In genomic region chr18:32289480-32290075, GRCh38 we compare ENCODE assay signal across 9 cellular contexts.
DNase-seq lines count a peak whose midpoint lies in the region; ATAC-seq, FAIRE-seq and TF ChIP-seq lines count a peak whose summit lies in the region.
"Had no signal": no experiment of that assay in that cellular context is flagged by ENCODE, and none has a peak within 500 bp of the region (broad histone marks: within the 10 kb centered on the region; RNA-seq: fewer than 3 reads in every experiment).

No MANE protein-coding gene starts in this region.

- H2BK120ac ChIP-seq in H1 (replicated peaks; ENCODE audit: low read depth, low read length), result no peak overlapping the region

- no peak overlapping the region for H3K4me2 ChIP-seq in H1 (ENCODE audit: insufficient read depth in 1 of 2, low read depth in 2 of 2, low read length in 2 of 2)

- POLR2A ChIA-PET in H1 (lab: Charles Lee; ENCODE audit: partially characterized antibody), result interaction anchor here (0.9 kb wide), 1 partner anchor 181 kb away, joined by 3 read pairs; the partner anchor contains the start of gene GAREM1

- no peak overlapping the region for H2AK5ac ChIP-seq in H1 (ENCODE audit: low read depth, low read length)

- H3K23me2 ChIP-seq in H1 (ENCODE audit: low read depth, low read length), result no peaks in the 10 kb centered on the region; the same call in 1 of the 2 replicates

- TF ChIP-seq CTCF in RWPE2 (IDR thresholded peaks at IDR 0.05; ENCODE audit: poor library complexity, severe bottlenecking) (peak; percentile 84), H1 (IDR thresholded peaks at IDR 0.05; ENCODE audit: control extremely low read depth in 1 of 3, insufficient read depth in 1 of 3, low read depth in 1 of 3, low read length in 3 of 3) (peak; percentile 31 to 75 (median 72)), mucosa of descending colon (IDR thresholded peaks at IDR 0.05) (peak; percentile 62)

- no peaks in the 10 kb centered on the region for H3K79me2 ChIP-seq in H1 (ENCODE audit: control insufficient read depth in 1 of 2, insufficient read depth in 2 of 2, low read length in 2 of 2)

- H3K23ac ChIP-seq in H1 (ENCODE audit: insufficient read length), result no peak overlapping the region

- H3K56ac ChIP-seq in H1 (replicated peaks; ENCODE audit: insufficient read length, low read depth, low read length), result no peak overlapping the region

- no peaks in the 10 kb centered on the region for H3K79me1 ChIP-seq in H1 (ENCODE audit: low read depth, low read length)

- H2BK15ac ChIP-seq in H1 (ENCODE audit: low read length), result no peak overlapping the region

- WGBS in H1 (ENCODE audit: extremely low coverage in 1 of 2, insufficient coverage in 1 of 2, insufficient read length in 1 of 2, insufficient replicate concordance in 2 of 2, low coverage in 1 of 2, low lambda C conversion rate in 2 of 2, missing lambda C conversion rate in 1 of 2), 2 experiments, result 14% methylated on average over 1 of the region's 1 CpG; no CpG with 5 or more reads in 1 of the 2 experiments

- no peak overlapping the region for H3K27ac Mint-ChIP-seq in activated CD4-positive, alpha-beta T cell treated with anti-CD3 and anti-CD28 coated beads, Interleukin-2, amount 10 ng/mL, durations not matched to agents 24 days and 14 days
- H3K27ac Mint-ChIP-seq: CD8-positive, alpha-beta memory T cell had no signal

- H3K9ac ChIP-seq in H1 (replicated peaks in 1 of 4; ENCODE audit: extremely low read depth in 1 of 4, low read depth in 3 of 4, low read length in 3 of 4), result no peak overlapping the region

- ATAC-seq in RWPE2 (ENCODE audit: low read depth), result peak; percentile 77
- peak; percentile 91 for ATAC-seq in mucosa of descending colon
- no peak for ATAC-seq in HG02610 (IDR thresholded peaks at IDR 0.05; ENCODE audit: unreplicated experiment)

- H3K4me3 Mint-ChIP-seq in activated CD4-positive, alpha-beta T cell treated with anti-CD3 and anti-CD28 coated beads, Interleukin-2, amount 10 ng/mL, durations not matched to agents 24 days and 14 days, result no peak overlapping the region
- H3K4me3 Mint-ChIP-seq: CD8-positive, alpha-beta memory T cell had no signal

- no peak overlapping the region for H3K4me3 ChIP-seq in RWPE2 (ENCODE audit: severe bottlenecking)
- H3K4me3 ChIP-seq in H1 (ENCODE audit: extremely low read depth in 1 of 4, insufficient read depth in 2 of 4, low read depth in 3 of 4, low read length in 4 of 4), result no peak overlapping the region
- no peak overlapping the region for H3K4me3 ChIP-seq in mucosa of descending colon

- H3K36me3 Mint-ChIP-seq in activated CD4-positive, alpha-beta T cell treated with anti-CD3 and anti-CD28 coated beads, Interleukin-2, amount 10 ng/mL, durations not matched to agents 24 days and 14 days (ENCODE audit: low read depth), result no peaks in the 10 kb centered on the region
- H3K36me3 Mint-ChIP-seq: CD8-positive, alpha-beta memory T cell had no signal

- H4K8ac ChIP-seq in H1 (ENCODE audit: extremely low read depth, insufficient read depth, low read length), result no peak overlapping the region

- no peak overlapping the region for H3K18ac ChIP-seq in H1 (ENCODE audit: extremely low read depth, low read length)

- no peaks in the 10 kb centered on the region for H3K9me3 ChIP-seq in RWPE2 (ENCODE audit: severe bottlenecking)
- H3K9me3 ChIP-seq in H1 (ENCODE audit: insufficient read depth in 2 of 2, low read depth in 1 of 2, low read length in 1 of 2), result no peaks in the 10 kb centered on the region
- H3K9me3 ChIP-seq in mucosa of descending colon, result no peaks in the 10 kb centered on the region

- H2BK12ac ChIP-seq in H1 (ENCODE audit: low read depth, low read length), result no peak overlapping the region

- FAIRE-seq in H1 (lab: Jason Lieb, UNC), result peak; percentile 28

- intact Hi-C loops in activated CD4-positive, alpha-beta T cell treated with anti-CD3 and anti-CD28 coated beads, Interleukin-2, amount 10 ng/mL, durations not matched to agents 24 days and 14 days (cut with micrococcal nuclease), result no loop called here
- intact Hi-C loops in mucosa of descending colon (cut with DNase I, micrococcal nuclease), result loop anchor here (10.0 kb wide), 2 partner anchors 85 to 185 kb away; partner anchors contain the start of gene GAREM1 (in 1 of the 2)

- no peaks in the 10 kb centered on the region for H3K27me3 ChIP-seq in RWPE2 (ENCODE audit: insufficient read depth, poor library complexity, severe bottlenecking)
- H3K27me3 ChIP-seq in H1 (replicated peaks in 1 of 4; ENCODE audit: control insufficient read depth in 3 of 4, extremely low read depth in 1 of 4, insufficient read depth in 3 of 4, low read length in 3 of 4), result no peaks in the 10 kb centered on the region

- H2AFZ ChIP-seq in H1 (ENCODE audit: low read length), result no peak overlapping the region

- no peak overlapping the region for H3K4ac ChIP-seq in H1 (replicated peaks; ENCODE audit: insufficient read length, low read depth, low read length)

- no peak for TF ChIP-seq POLR2A in H1 (IDR thresholded peaks at IDR 0.05; ENCODE audit: control extremely low read depth in 1 of 2, low read depth in 2 of 2, low read length in 2 of 2)

- H3K27ac ChIP-seq in RWPE2 (ENCODE audit: poor library complexity, severe bottlenecking) (no peak overlapping the region), H1 (ENCODE audit: low read depth, low read length) (no peak overlapping the region)

- H3K4me1 Mint-ChIP-seq in activated CD4-positive, alpha-beta T cell treated with anti-CD3 and anti-CD28 coated beads, Interleukin-2, amount 10 ng/mL, durations not matched to agents 24 days and 14 days, result no peaks in the 10 kb centered on the region
- H3K4me1 Mint-ChIP-seq: CD8-positive, alpha-beta memory T cell had no signal

- H3K9me3 Mint-ChIP-seq in activated CD4-positive, alpha-beta T cell treated with anti-CD3 and anti-CD28 coated beads, Interleukin-2, amount 10 ng/mL, durations not matched to agents 24 days and 14 days, result no peaks in the 10 kb centered on the region
- H3K9me3 Mint-ChIP-seq: CD8-positive, alpha-beta memory T cell had no signal

- H3K4me1 ChIP-seq in RWPE2 (ENCODE audit: insufficient read depth, poor library complexity, severe bottlenecking) (no peaks in the 10 kb centered on the region), H1 (replicated peaks in 1 of 4; ENCODE audit: control insufficient read depth in 3 of 4, insufficient read depth in 4 of 4, low read length in 3 of 4) (no peaks in the 10 kb centered on the region; a peak in 1 of 7 replicates), mucosa of descending colon (ENCODE audit: low read depth) (no peaks in the 10 kb centered on the region)

- H3K14ac ChIP-seq in H1 (ENCODE audit: insufficient read length), result no peak overlapping the region

- no peaks in the 10 kb centered on the region for H3K36me3 ChIP-seq in RWPE2 (ENCODE audit: low read depth)
- peaks cover 0 to 3% (median 0%) of the 10 kb centered on the region in 4 experiments; a peak in 1 of 8 replicates for H3K36me3 ChIP-seq in H1 (ENCODE audit: control insufficient read depth in 2 of 4, insufficient read depth in 4 of 4, low read length in 3 of 4)
- no peaks in the 10 kb centered on the region for H3K36me3 ChIP-seq in mucosa of descending colon (ENCODE audit: low read depth)

- H4K91ac ChIP-seq in H1 (replicated peaks; ENCODE audit: insufficient read length, low read length), result no peak overlapping the region

- no peak overlapping the region for H2BK5ac ChIP-seq in H1 (ENCODE audit: low read depth, low read length)

- CTCF ChIA-PET in H1 (lab: Charles Lee; ENCODE audit: partially characterized antibody), result interaction anchor here (0.6 to 3.1 kb wide), 42 partner anchors 10 to 380 kb away, joined by 3 to 24 read pairs (median 4); no protein-coding TSS in a partner anchor

- H2BK20ac ChIP-seq in H1 (ENCODE audit: low read length), result no peak overlapping the region

- no peaks in the 10 kb centered on the region for H4K20me1 ChIP-seq in H1 (replicated peaks in 1 of 2; ENCODE audit: control insufficient read depth in 1 of 2, insufficient read depth in 2 of 2, low read length in 2 of 2)

- no peak overlapping the region for H4K5ac ChIP-seq in H1 (ENCODE audit: insufficient read length, low read depth, low read length)

- TF ChIP-seq EP300 in H1 (IDR thresholded peaks at IDR 0.05; ENCODE audit: borderline replicate concordance in 1 of 2, low read depth in 2 of 2, low read length in 2 of 2), result no peak

- peak; percentile 77 for DNase-seq in activated CD4-positive, alpha-beta T cell treated with anti-CD3 and anti-CD28 coated beads, Interleukin-2, amount 10 ng/mL, durations not matched to agents 24 days and 14 days
- no peak for DNase-seq in activated CD4-positive, alpha-beta T cell treated with anti-CD3 and anti-CD28 coated beads, Interleukin-2, amount 50 U/mL, for 1 hour
- DNase-seq in HCEC 1CT, result peak; percentile 61
- peak; percentile 81 for DNase-seq in NAMALWA (ENCODE audit: low spot score)
- no peak for DNase-seq in RWPE2 (ENCODE audit: low spot score)
- DNase-seq in H1 (ENCODE audit: low read depth in 1 of 2, low spot score in 2 of 2), result peak in 1 of 2 experiments; percentile 68
- DNase-seq in mucosa of descending colon, result peak in 1 of 3 donors; percentile 85

- H3K27me3 Mint-ChIP-seq in activated CD4-positive, alpha-beta T cell treated with anti-CD3 and anti-CD28 coated beads, Interleukin-2, amount 10 ng/mL, durations not matched to agents 24 days and 14 days, result peaks cover 2% of the 10 kb centered on the region

- TF ChIP-seq RAD21 in H1 (IDR thresholded peaks at IDR 0.05 in 1 of 2, conservative IDR thresholded peaks at IDR 0.05 in 1 of 2; ENCODE audit: low read depth in 2 of 2, low read length in 2 of 2), result peak; percentile 66 to 79

TF ChIP-seq in H1, 55 proteins besides CTCF, POLR2A, EP300 and RAD21:
- TF ChIP-seq EZH2 (IDR thresholded peaks at IDR 0.05; ENCODE audit: low read depth, low read length, severe bottlenecking) (no peak), HDAC2 (IDR thresholded peaks at IDR 0.05; ENCODE audit: borderline replicate concordance in 1 of 2, low read depth in 2 of 2, low read length in 2 of 2) (no peak), KDM5A (IDR thresholded peaks at IDR 0.05; ENCODE audit: low read length) (no peak), TAF1 (IDR thresholded peaks at IDR 0.05; ENCODE audit: low read depth, low read length) (no peak), JUN (IDR thresholded peaks at IDR 0.05; ENCODE audit: low read depth, low read length) (no peak), POU5F1 (IDR thresholded peaks at IDR 0.05; ENCODE audit: low read depth, low read length) (no peak), CTBP2 (IDR thresholded peaks at IDR 0.05; ENCODE audit: borderline replicate concordance, insufficient read depth, insufficient read length, low read length) (no peak), SP1 (IDR thresholded peaks at IDR 0.05; ENCODE audit: low read depth, low read length) (no peak), SP4 (IDR thresholded peaks at IDR 0.05; ENCODE audit: low read length) (no peak), CBX5 (IDR thresholded peaks at IDR 0.05; ENCODE audit: low read depth, low read length) (no peak), ASH2L (IDR thresholded peaks at IDR 0.05; ENCODE audit: low read length) (no peak)

Comparison
In these comparisons a context has a peak if more than half of its experiments do, and no peak if none do; other contexts are left out.
1. DNase-seq: peak in activated CD4-positive, alpha-beta T cell treated with anti-CD3 and anti-CD28 coated beads, Interleukin-2, amount 10 ng/mL, durations not matched to agents 24 days and 14 days (single experiment), HCEC 1CT (single experiment) and NAMALWA (single experiment); none in activated CD4-positive, alpha-beta T cell treated with anti-CD3 and anti-CD28 coated beads, Interleukin-2, amount 50 U/mL, for 1 hour (single experiment) and RWPE2 (single experiment).
2. Peak in every context shown above with its lines, with median percentiles within 50 percentile points of each other: CTCF ChIP-seq.